Comparison of ENCODE assay signal across 19 cellular contexts in genomic region chr17:67600408-67600807, GRCh38.
"Had no signal": no experiment of that assay in that cellular context is flagged by ENCODE, and none has a peak within 500 bp of the region (broad histone marks: within the 10 kb centered on the region; RNA-seq: fewer than 3 reads in every experiment).

No MANE protein-coding gene starts in this region.

- DNase-seq: IMR-90, Karpas-422, KG1, MG63, NCI-H1092 treated with DMSO at 0.1 percent for 48 hours, NCI-H1436, NCI-H187, NCI-H2029, NCI-H2081 treated with DMSO at 0.1 percent for 48 hours, NCI-H2171, NCI-H226, NCI-H446, NCI-H510A, NCI-H524 treated with DMSO at 0.1 percent for 48 hours, NCI-H69, NCI-H774, Right ventricle myocardium superior, RPMI8226, SIG-M5 had no signal

- H3K9me3 ChIP-seq: MG63 had no signal

- H3K36me3 ChIP-seq: MG63 had no signal

- H3K4me3 ChIP-seq: MG63 had no signal
